9 cellular contexts compared by ENCODE assay signal in the genomic region with DNA sequence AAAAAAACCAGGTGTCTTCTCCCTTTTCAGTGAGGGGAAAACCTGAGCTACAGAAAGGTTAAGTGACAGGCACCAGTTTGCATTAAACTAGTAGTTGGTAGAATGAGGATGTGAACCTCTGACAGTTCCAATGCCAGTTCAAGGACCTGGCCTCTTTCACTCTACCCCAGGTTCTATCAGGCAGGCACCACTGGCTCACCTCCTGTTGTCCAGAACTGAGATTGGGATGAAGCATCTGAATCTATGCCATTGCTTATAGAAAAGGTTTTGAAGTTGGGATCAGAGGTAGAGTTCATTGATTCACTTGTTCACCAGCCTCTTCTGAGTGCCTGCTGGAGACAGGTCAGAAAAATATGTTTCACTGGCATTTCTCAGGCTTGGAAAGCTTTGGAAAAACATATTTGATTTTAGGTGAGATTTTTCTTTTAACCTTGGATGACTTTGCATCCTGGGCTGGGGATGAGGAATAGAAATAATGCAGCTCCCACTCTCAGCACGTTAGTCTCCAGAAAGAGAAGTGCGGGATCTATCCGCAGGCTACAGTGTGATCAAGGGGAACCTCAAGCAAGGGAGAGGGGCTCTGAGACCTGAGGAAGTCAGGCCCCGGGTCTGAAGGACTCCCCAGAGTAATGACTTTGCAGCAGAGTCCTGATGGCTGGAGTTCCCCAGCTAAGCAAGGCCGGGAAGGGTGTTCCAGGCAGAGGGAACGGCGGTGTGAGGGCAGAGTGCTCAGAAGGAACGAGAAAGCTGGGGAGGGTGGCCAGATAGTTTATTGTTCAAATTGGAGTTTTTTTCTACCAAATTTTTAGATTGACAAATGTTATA.
"Had no signal": no experiment of that assay in that cellular context is flagged by ENCODE, and none has a peak within 500 bp of the region (broad histone marks: within the 10 kb centered on the region; RNA-seq: fewer than 3 reads in every experiment).

No MANE protein-coding gene starts in this region.

- H3K27ac ChIP-seq: GM23248 had no signal

- H3K9ac ChIP-seq: GM23248 had no signal

- H2AFZ ChIP-seq: GM23248, GM23338 had no signal

- H3K4me3 Mint-ChIP-seq: GM23338, H9, HFFc6 had no signal

- H3K9me3 Mint-ChIP-seq: GM23338, H9 had no signal

- H3K36me3 ChIP-seq: HAP-1 had no signal

- H3K4me2 ChIP-seq: GM23338 had no signal

- DNase-seq: GM23248, GOT3, H7, H9, HCEC 1CT, HFFc6 had no signal

- H3K4me3 ChIP-seq: GM23248, GM23338, HAP-1 had no signal

- H3K4me1 ChIP-seq: HAP-1 had no signal

- H3K27ac Mint-ChIP-seq: GM23338, HFFc6 had no signal

- H3K9me3 ChIP-seq: HAP-1 had no signal

- ATAC-seq: GM23338, HCT116 had no signal
